ENCODE assay signal across 12 cellular contexts in genomic region chr5:65769539-65769938, GRCh38. TPM values are rescaled to one million over a fixed set of nuclear protein-coding genes. Genes with fewer than 3 reads are reported as not detected.
DNase-seq lines count a peak whose midpoint lies in the region; ATAC-seq and TF ChIP-seq lines count a peak whose summit lies in the region.
"Had no signal": no experiment of that assay in that cellular context is flagged by ENCODE, and none has a peak within 500 bp of the region (broad histone marks: within the 10 kb centered on the region; RNA-seq: fewer than 3 reads in every experiment).

No MANE protein-coding gene starts in this region.

- TF ChIP-seq CTCF in spleen (IDR thresholded peaks at IDR 0.05 in 8 of 11, conservative IDR thresholded peaks at IDR 0.05 in 3 of 11): no peak

- peaks cover 0 to 12% (median 0%) of the 10 kb centered on the region in 6 donors for H3K36me3 ChIP-seq in spleen

- H3K27ac ChIP-seq in spleen: no peak overlapping the region
- H3K27ac ChIP-seq: parathyroid adenoma had no signal

- H3K4me1 Mint-ChIP-seq in T-helper 17 cell: peaks cover 2% of the 10 kb centered on the region

- H3K27ac Mint-ChIP-seq in T-helper 17 cell: no peak overlapping the region

- H3K27me3 Mint-ChIP-seq in T-helper 17 cell: no peaks in the 10 kb centered on the region

- no peaks in the 10 kb centered on the region for H3K36me3 Mint-ChIP-seq in T-helper 17 cell (ENCODE audit: low read depth)

- 0 to 96% (median 45%) methylated on average over 1 of the region's 1 CpG for WGBS in spleen, 5 donors

- no peaks in the 10 kb centered on the region for H3K27me3 ChIP-seq in spleen (replicated peaks in 1 of 7)

- H3K4me3 ChIP-seq in spleen: no peak overlapping the region

- ATAC-seq in HG03432 (IDR thresholded peaks at IDR 0.05; ENCODE audit: unreplicated experiment): no peak
- ATAC-seq in T-helper 17 cell: no peak

- H3K4me3 Mint-ChIP-seq in T-helper 17 cell: no peak overlapping the region
- H3K4me3 Mint-ChIP-seq: T-helper 1 cell treated with Interleukin-12 subunit alpha and Interleukin-12 subunit beta and Interleukin-4 antibody, amounts not matched to agents 30 μg/mL and 1 μg/mL, for 36 hours had no signal

- TF ChIP-seq POLR2A in spleen (IDR thresholded peaks at IDR 0.05): no peak

- intact Hi-C loops in spleen (cut with DNase I; ENCODE audit: low total_unique reads): no loop called here

- H3K9me3 ChIP-seq in spleen: peaks cover 0 to 9% (median 0%) of the 10 kb centered on the region in 8 donors
- H3K9me3 ChIP-seq in T-helper 17 cell (ENCODE audit: control insufficient read depth, low read length, poor library complexity, severe bottlenecking): no peaks in the 10 kb centered on the region

- DNase-seq in H4 (ENCODE audit: low spot score) (peak; percentile 66), NCI-H226 (peak; percentile 86), dedifferentiated amniotic fluid mesenchymal stem cell (ENCODE audit: extremely low spot score) (peak; percentile 92), pulmonary artery endothelial cell (ENCODE audit: low read depth, low spot score) (peak; percentile 52), spleen (no peak), T-helper 17 cell (no peak)
- DNase-seq: effector memory CD4-positive, alpha-beta T cell; left cardiac atrium; NCI-H345 had no signal

- peaks cover 0 to 3% (median 0%) of the 10 kb centered on the region in 6 donors for H3K4me1 ChIP-seq in spleen
- H3K4me1 ChIP-seq: parathyroid adenoma had no signal

RNA-seq across cellular contexts. Expression of gene NLN, which starts 47.5 kb away (rescaled TPM):
- total RNA-seq in H4 (2014; rRNA removed; shearing (Covaris generic)): 33.0 and 33.6 TPM in 2 replicates
- total RNA-seq in pulmonary artery endothelial cell: 46.0 and 73.0 TPM in 2 replicates
- total RNA-seq in spleen: 10 to 100 TPM in 4 of 7 donors, 1 to 10 TPM in 3; 7.4 to 24.8 (median 12.1) TPM
- 1 to 10 TPM; 1.3 to 3.6 (median 2.5) TPM for polyA plus RNA-seq in spleen
- total RNA-seq in T-helper 17 cell: 1 to 10 TPM; 1.8 to 2.3 TPM

RNA-seq across cellular contexts. Expression of gene SGTB, which starts 47.6 kb away (rescaled TPM):
- total RNA-seq in H4 (2014; rRNA removed; shearing (Covaris generic)): 3.9 and 6.1 TPM in 2 replicates
- total RNA-seq in pulmonary artery endothelial cell (11.8 and 17.1 TPM in 2 replicates), spleen (10 to 100 TPM; 10.3 to 16.3 (median 14.4) TPM), T-helper 17 cell (10 to 100 TPM; 52.7 to 52.8 TPM)
- 1 to 10 TPM; 2.0 to 3.4 (median 2.7) TPM for polyA plus RNA-seq in spleen

Comparison
In these comparisons a context has a peak if more than half of its experiments do, and no peak if none do; other contexts are left out.
1. DNase-seq: peak in H4 (single experiment), NCI-H226 (single experiment), dedifferentiated amniotic fluid mesenchymal stem cell (single experiment) and pulmonary artery endothelial cell (single experiment); none in spleen (single experiment) and T-helper 17 cell (0 of 3).